In the genomic region with DNA sequence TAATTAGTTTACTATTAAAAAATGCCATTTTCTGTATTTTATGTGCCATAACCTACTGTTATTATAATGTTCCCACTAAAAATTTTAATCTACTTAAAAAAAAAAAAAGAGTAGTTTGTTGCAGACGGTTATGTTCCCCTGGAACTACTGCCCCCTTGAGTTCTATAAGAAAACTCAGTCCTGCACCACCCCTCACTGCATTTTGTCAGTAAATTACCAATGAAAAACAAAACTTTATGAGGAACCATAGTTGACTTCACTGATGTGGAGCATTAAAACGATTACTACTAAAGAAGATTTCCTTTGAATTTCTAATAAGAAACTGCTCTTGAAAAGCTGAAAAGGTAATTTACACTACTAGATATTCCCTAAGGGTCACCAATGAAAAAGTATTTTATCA, we compare ENCODE assay signal across 8 cellular contexts.
DNase-seq lines count a peak whose midpoint lies in the region; ATAC-seq, FAIRE-seq and TF ChIP-seq lines count a peak whose summit lies in the region.

No MANE protein-coding gene starts in this region.

- H3K4me3 ChIP-seq in heart right ventricle (no peak overlapping the region), right cardiac atrium (ENCODE audit: low read length) (no peak overlapping the region), epithelial cell of esophagus (ENCODE audit: low read length) (no peak overlapping the region), uterus (no peak overlapping the region)

- DNase-seq in heart right ventricle (no peak), right cardiac atrium (no peak), NAMALWA (ENCODE audit: low spot score) (peak; percentile 48), epithelial cell of esophagus (ENCODE audit: low read depth) (peak; percentile 10), urothelium cell line (ENCODE audit: low spot score) (peak; percentile 13), epidermal melanocyte (ENCODE audit: insufficient read length, low spot score) (no peak), NCI-H128 (lab: John Stamatoyannopoulos, UW; ENCODE audit: unreplicated experiment) (no peak), uterus (no peak)

- intact Hi-C loops in heart right ventricle (cut with DNase I), result no loop called here
- intact Hi-C loops in right cardiac atrium (cut with DNase I), result no loop called here
- intact Hi-C loops in uterus (cut with DNase I; ENCODE audit: low total_unique reads), result no loop called here

- H3K27ac ChIP-seq in heart right ventricle (no peak overlapping the region), right cardiac atrium (ENCODE audit: low read length) (no peak overlapping the region), uterus (no peak overlapping the region)

- ATAC-seq in heart right ventricle, result no peak
- ATAC-seq in right cardiac atrium, result no peak

- H3K27me3 ChIP-seq in heart right ventricle, result no peaks in the 10 kb centered on the region
- no peaks in the 10 kb centered on the region for H3K27me3 ChIP-seq in right cardiac atrium (ENCODE audit: control insufficient read depth, insufficient read depth)
- H3K27me3 ChIP-seq in uterus, result no peaks in the 10 kb centered on the region

- H3K9me3 ChIP-seq in heart right ventricle, result no peaks in the 10 kb centered on the region
- H3K9me3 ChIP-seq in right cardiac atrium (ENCODE audit: control insufficient read depth, low read length), result no peaks in the 10 kb centered on the region
- H3K9me3 ChIP-seq in uterus, result no peaks in the 10 kb centered on the region

- no peak for TF ChIP-seq POLR2A in uterus (IDR thresholded peaks at IDR 0.05)

- peak in 8 of 9 donors; percentile 5 to 56 (median 38) for TF ChIP-seq CTCF in heart right ventricle (IDR thresholded peaks at IDR 0.05)
- TF ChIP-seq CTCF in epithelial cell of esophagus (IDR thresholded peaks at IDR 0.05; ENCODE audit: insufficient read depth, low read depth, low read length, missing control alignments), result peak; percentile 42
- peak in 1 of 4 experiments; percentile 9 for TF ChIP-seq CTCF in uterus (IDR thresholded peaks at IDR 0.05)

- no peak for FAIRE-seq in urothelium cell line (lab: Jason Lieb, UNC)

- H3K4me1 ChIP-seq in heart right ventricle, result peaks cover 0 to 18% (median 10%) of the 10 kb centered on the region in 9 donors
- no peaks in the 10 kb centered on the region for H3K4me1 ChIP-seq in right cardiac atrium (ENCODE audit: control insufficient read depth, insufficient read depth, low read length)
- H3K4me1 ChIP-seq in uterus, result no peaks in the 10 kb centered on the region

- WGBS in heart right ventricle, 2 donors, result 39 to 41% methylated on average over 2 of the region's 2 CpGs
- WGBS in right cardiac atrium, result 36% methylated on average over 2 of the region's 2 CpGs

- H3K36me3 ChIP-seq in heart right ventricle, result no peaks in the 10 kb centered on the region
- H3K36me3 ChIP-seq in uterus, result no peaks in the 10 kb centered on the region

Comparison
In these comparisons a context has a peak if more than half of its experiments do, and no peak if none do; other contexts are left out.
1. DNase-seq: peak in NAMALWA (single experiment), epithelial cell of esophagus (single experiment) and urothelium cell line (single experiment); none in heart right ventricle (0 of 2), right cardiac atrium (0 of 3), epidermal melanocyte (single experiment), NCI-H128 (single experiment) and uterus (0 of 2).